Comparison of ENCODE assay signal across 25 cellular contexts in the genomic region with DNA sequence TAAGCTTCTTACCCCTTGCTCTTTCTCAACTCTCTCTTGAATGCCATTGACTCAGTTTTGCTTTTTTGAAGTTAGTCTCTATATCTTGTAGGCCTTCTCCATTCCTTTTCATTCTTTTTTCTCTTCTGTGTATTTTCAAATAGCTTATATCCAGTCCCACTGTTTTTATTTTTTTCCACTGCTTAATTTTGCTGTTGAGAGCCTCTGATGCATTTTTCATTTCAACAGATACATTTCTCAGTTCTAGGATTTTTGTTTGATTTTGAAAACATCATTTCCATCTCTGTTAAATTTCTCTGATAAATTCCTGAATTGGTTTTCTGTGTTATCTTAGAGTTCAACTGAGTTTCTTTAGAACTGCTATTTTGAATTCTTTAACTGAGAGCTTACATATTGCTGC.
"Had no signal": no experiment of that assay in that cellular context is flagged by ENCODE, and none has a peak within 500 bp of the region (broad histone marks: within the 10 kb centered on the region; RNA-seq: fewer than 3 reads in every experiment).

No MANE protein-coding gene starts in this region.

- H3K9me3 ChIP-seq: Peyer's patch, SJCRH30 had no signal

- DNase-seq: Kasumi-1, KG1, MV-4-11, NCI-H1048, NCI-H1105, NCI-H1417, NCI-H1436 treated with DMSO at 0.1 percent for 48 hours, NCI-H1694, NCI-H1930, NCI-H2081, NCI-H2171, NCI-H226, NCI-H446, NCI-H510A, NCI-H524 treated with DMSO at 0.1 percent for 48 hours, NCI-H69, NCI-H774, OCI-M1, PC-9, Peyer's patch, SHP77 treated with DMSO at 0.1 percent for 48 hours, SJCRH30 had no signal

- H3K4me1 ChIP-seq: Peyer's patch, SJCRH30 had no signal

- H3K4me3 ChIP-seq: PC-9, Peyer's patch, SJCRH30 had no signal

- H2AFZ ChIP-seq: PC-9 had no signal

- H3K4me2 ChIP-seq: PC-9 had no signal

- H3K27me3 ChIP-seq: Peyer's patch, SJCRH30 had no signal

- ATAC-seq: Right ventricle myocardium inferior, SK-N-SH treated with all-trans-retinoic acid at 6 μM for 48 hours had no signal

- H3K27ac ChIP-seq: HL-60, PC-9, Peyer's patch, SJCRH30 had no signal
